Comparison of ENCODE assay signal across 24 cellular contexts in genomic region chr22:28179392-28179791, GRCh38.
"Had no signal": no experiment of that assay in that cellular context is flagged by ENCODE, and none has a peak within 500 bp of the region (broad histone marks: within the 10 kb centered on the region; RNA-seq: fewer than 3 reads in every experiment).

No MANE protein-coding gene starts in this region.

- H3K4me1 ChIP-seq: neural progenitor cell, parathyroid adenoma, right lobe of liver had no signal

- H3K27me3 ChIP-seq: neural progenitor cell, neutrophil, right atrium auricular region, right lobe of liver, suprapubic skin, tibial artery, vagina had no signal

- H3K4me2 ChIP-seq: neural progenitor cell, smooth muscle cell had no signal

- H3K27ac ChIP-seq: left ventricle myocardium inferior, neural progenitor cell, neutrophil, parathyroid adenoma, psoas muscle, right atrium auricular region, right lobe of liver, suprapubic skin, thoracic aorta, tibial artery, vagina had no signal

- H3K36me3 ChIP-seq: left ventricle myocardium inferior, neural progenitor cell, neutrophil, right atrium auricular region, right lobe of liver, suprapubic skin, thoracic aorta, tibial artery, vagina had no signal

- DNase-seq: hippocampal formation; kidney glomerular epithelial cell; left colon; left ventricle myocardium inferior; midbrain; mucosa of descending colon; naive thymus-derived CD8-positive, alpha-beta T cell; occipital lobe; psoas muscle; stimulated activated CD4-positive, alpha-beta T cell treated with anti-CD3 and anti-CD28 coated beads, Interleukin-1b, Interleukin-23, amount 100 ng/mL, for 48 hours; stimulated activated CD4-positive, alpha-beta T cell treated with anti-CD3 and anti-CD28 coated beads, Interleukin-2, amount 100 ng/mL, for 48 hours; stimulated activated naive CD4-positive, alpha-beta T cell; tibial artery had no signal

- H2AFZ ChIP-seq: neural progenitor cell, parathyroid adenoma had no signal

- H3K79me2 ChIP-seq: parathyroid adenoma had no signal

- H3K9me3 ChIP-seq: left ventricle myocardium inferior, mucosa of descending colon, neutrophil, psoas muscle, right lobe of liver, suprapubic skin, thoracic aorta, tibial artery, vagina had no signal

- FAIRE-seq: keratinocyte had no signal

- H3K4me3 ChIP-seq: left ventricle myocardium inferior, lung, mucosa of descending colon, neural progenitor cell, psoas muscle, right atrium auricular region, right lobe of liver, smooth muscle cell, suprapubic skin, thoracic aorta, tibial artery, vagina had no signal

- H3K9ac ChIP-seq: neural progenitor cell, parathyroid adenoma had no signal

- ATAC-seq: left colon; mucosa of descending colon; naive thymus-derived CD8-positive, alpha-beta T cell; psoas muscle had no signal
